8 cellular contexts compared by ENCODE assay signal in genomic region chr7:142855401-142855743, GRCh38. TPM values are rescaled to one million over a fixed set of nuclear protein-coding genes. Genes with fewer than 3 reads are reported as not detected.
DNase-seq lines count a peak whose midpoint lies in the region; ATAC-seq and TF ChIP-seq lines count a peak whose summit lies in the region.

No MANE protein-coding gene starts in this region.

- no peak overlapping the region for H2BK120ac ChIP-seq in IMR-90 (ENCODE audit: low read depth, low read length)

- H4K91ac ChIP-seq in IMR-90 (ENCODE audit: insufficient read depth, low read depth, low read length), result no peak overlapping the region

- H3K9me3 Mint-ChIP-seq in natural killer cell treated with Interleukin-12 subunit alpha and Interleukin-12 subunit beta and Interleukin-15 and Interleukin-18, amount 100 ng/mL, for 72 hours, result no peaks in the 10 kb centered on the region

- H3K4me2 ChIP-seq in IMR-90 (ENCODE audit: low read depth, low read length), result no peak overlapping the region; the same call in 1 of the 2 replicates

- WGBS in IMR-90 (ENCODE audit: extremely low coverage in 2 of 2, insufficient read length in 1 of 2), 2 experiments, result no CpG with 5 or more reads among the region's 9 CpGs

- peaks cover 13% of the 10 kb centered on the region for H3K27me3 ChIP-seq in IMR-90 (ENCODE audit: control insufficient read depth, insufficient read depth, low read length)
- no peaks in the 10 kb centered on the region for H3K27me3 ChIP-seq in colonic mucosa

- H3K9me3 ChIP-seq in IMR-90 (ENCODE audit: control insufficient read depth, insufficient read depth, low read length), result no peaks in the 10 kb centered on the region
- no peaks in the 10 kb centered on the region for H3K9me3 ChIP-seq in colonic mucosa

- H3K27ac ChIP-seq in IMR-90 (ENCODE audit: insufficient read depth, low read length) (no peak overlapping the region), colonic mucosa (no peak overlapping the region)

- no peak overlapping the region for H2AK5ac ChIP-seq in IMR-90 (ENCODE audit: low read depth, low read length)

- H3K9me1 ChIP-seq in IMR-90 (ENCODE audit: insufficient read depth, low read length), result no peaks in the 10 kb centered on the region

- dilution Hi-C loops in IMR-90 (cut with HindIII; ENCODE audit: low sequenced_read_pairs, unreplicated experiment), result no loop called here

- H2BK15ac ChIP-seq in IMR-90 (ENCODE audit: low read depth, low read length), result no peak overlapping the region

- H3K4ac ChIP-seq in IMR-90 (ENCODE audit: low read depth, low read length), result no peak overlapping the region

- H4K5ac ChIP-seq in IMR-90 (ENCODE audit: low read depth, low read length), result no peak overlapping the region

- H3K4me1 ChIP-seq in IMR-90 (ENCODE audit: control insufficient read depth, insufficient read depth, low read length), result no peaks in the 10 kb centered on the region
- H3K4me1 ChIP-seq in colonic mucosa, result peaks cover 6% of the 10 kb centered on the region

- TF ChIP-seq POLR2A in IMR-90 (IDR thresholded peaks at IDR 0.05; ENCODE audit: low read depth, low read length), result no peak

- no peak overlapping the region for H3K9ac ChIP-seq in IMR-90 (ENCODE audit: low read depth, low read length)
- H3K9ac ChIP-seq in colonic mucosa (ENCODE audit: low read depth in 2 of 2, low read length in 2 of 2), result peak overlapping the region in 1 of 2 donors; percentile 54

- peaks cover 3 to 6% of the 10 kb centered on the region in 2 donors for H3K27me3 Mint-ChIP-seq in natural killer cell treated with Interleukin-12 subunit alpha and Interleukin-12 subunit beta and Interleukin-15 and Interleukin-18, amount 100 ng/mL, for 72 hours

- CTCF ChIA-PET in IMR-90 (lab: Yijun Ruan, JAX), result no interaction called here

- H3K18ac ChIP-seq in IMR-90 (ENCODE audit: low read depth, low read length), result no peak overlapping the region

- H3K27ac Mint-ChIP-seq in natural killer cell treated with Interleukin-12 subunit alpha and Interleukin-12 subunit beta and Interleukin-15 and Interleukin-18, amount 100 ng/mL, for 72 hours, result no peak overlapping the region

- H3K4me3 ChIP-seq in GM12864 (ENCODE audit: low read depth, low read length), result peak overlapping the region; percentile 58
- peak overlapping the region; percentile 29; the same call in 1 of the 2 replicates for H3K4me3 ChIP-seq in IMR-90 (ENCODE audit: insufficient read depth, low read depth, low read length)
- peak overlapping the region; percentile 46 for H3K4me3 ChIP-seq in colonic mucosa

- H3K79me1 ChIP-seq in IMR-90 (ENCODE audit: low read depth in 1 of 2, low read length in 2 of 2), result no peaks in the 10 kb centered on the region

- intact Hi-C loops in IMR-90 (cut with micrococcal nuclease), result no loop called here
- intact Hi-C loops in colonic mucosa (cut with DNase I), result loop anchor here (10.0 kb wide), 1 partner anchor 359 kb away; no protein-coding TSS in a partner anchor

- H2BK5ac ChIP-seq in IMR-90 (ENCODE audit: low read depth, low read length, poor library complexity, severe bottlenecking), result no peak overlapping the region

- TF ChIP-seq RAD21 in IMR-90 (IDR thresholded peaks at IDR 0.05; ENCODE audit: low read length), result no peak

- no peaks in the 10 kb centered on the region for H3K36me3 ChIP-seq in IMR-90 (ENCODE audit: control insufficient read depth, insufficient read depth, low read length)
- no peaks in the 10 kb centered on the region for H3K36me3 ChIP-seq in colonic mucosa

- no peak for DNase-seq in GM12864 (ENCODE audit: low read depth)
- DNase-seq in IMR-90, result no peak
- DNase-seq in colonic mucosa, result no peak
- no peak for DNase-seq in natural killer cell treated with Interleukin-12 subunit alpha and Interleukin-12 subunit beta and Interleukin-15 and Interleukin-18, amount 100 ng/mL, for 72 hours (ENCODE audit: low spot score)
- no peak for DNase-seq in LoVo (ENCODE audit: low spot score)
- no peak for DNase-seq in NCI-H1436 treated with DMSO at 0.1 percent for 48 hours (lab: John Stamatoyannopoulos, UW)

- no peak overlapping the region for H4K8ac ChIP-seq in IMR-90 (ENCODE audit: low read depth in 2 of 2, low read length in 2 of 2)

- H3K4me3 Mint-ChIP-seq in natural killer cell treated with Interleukin-12 subunit alpha and Interleukin-12 subunit beta and Interleukin-15 and Interleukin-18, amount 100 ng/mL, for 72 hours, result peak overlapping the region; percentile 50

- no peak overlapping the region for H2BK20ac ChIP-seq in IMR-90 (ENCODE audit: low read depth, low read length)

- H3K4me1 Mint-ChIP-seq in natural killer cell treated with Interleukin-12 subunit alpha and Interleukin-12 subunit beta and Interleukin-15 and Interleukin-18, amount 100 ng/mL, for 72 hours (ENCODE audit: low read depth in 2 of 2), result peaks cover 5 to 9% of the 10 kb centered on the region in 2 donors

- BruUV-seq in IMR-90 (replicated peaks; lab: Mats Ljungman, UMichigan), result no TSS peak

- H2AFZ ChIP-seq in IMR-90 (replicated peaks; ENCODE audit: low read length, poor library complexity), result peak overlapping the region; percentile 94

- in situ Hi-C loops in IMR-90 (cut with MboI; ENCODE audit: low sequenced_read_pairs), result loop anchor here (10.0 kb wide), 1 partner anchor 359 kb away; no protein-coding TSS in a partner anchor

- TF ChIP-seq CTCF in GM12864 (IDR thresholded peaks at IDR 0.05; ENCODE audit: low read depth, low read length, missing control alignments) (peak; percentile 20), IMR-90 (conservative IDR thresholded peaks at IDR 0.05; ENCODE audit: low read depth, low read length) (no peak), colonic mucosa (IDR thresholded peaks at IDR 0.05) (no peak)

- ATAC-seq in IMR-90 (ENCODE audit: low read depth) (no peak), esophagus mucosa (no peak), HG02610 (IDR thresholded peaks at IDR 0.05; ENCODE audit: unreplicated experiment) (no peak)
- ATAC-seq in natural killer cell treated with Interleukin-12 subunit alpha and Interleukin-12 subunit beta and Interleukin-15 and Interleukin-18, amount 100 ng/mL, for 72 hours, result no peak

- no peak overlapping the region for H3K56ac ChIP-seq in IMR-90 (ENCODE audit: extremely low read depth, insufficient read depth, low read length)

- H4K20me1 ChIP-seq in IMR-90 (ENCODE audit: insufficient read depth, low read length), result no peaks in the 10 kb centered on the region

- POLR2A ChIA-PET in IMR-90 (lab: Charles Lee; ENCODE audit: unreplicated experiment), result no interaction called here

- no peaks in the 10 kb centered on the region for H3K36me3 Mint-ChIP-seq in natural killer cell treated with Interleukin-12 subunit alpha and Interleukin-12 subunit beta and Interleukin-15 and Interleukin-18, amount 100 ng/mL, for 72 hours

- H2AK9ac ChIP-seq in IMR-90 (replicated peaks; ENCODE audit: low read depth, low read length, poor library complexity), result no peak overlapping the region

- H3K14ac ChIP-seq in IMR-90 (replicated peaks; ENCODE audit: low read depth, low read length), result no peak overlapping the region

- H3K23ac ChIP-seq in IMR-90 (ENCODE audit: low read depth, low read length), result no peak overlapping the region

TF ChIP-seq in IMR-90, 13 proteins besides CTCF, POLR2A, EP300 and RAD21 (continues in another document):
- no peak for TF ChIP-seq CEBPB (IDR thresholded peaks at IDR 0.05; ENCODE audit: low read depth, low read length)
- no peak for TF ChIP-seq RCOR1 (IDR thresholded peaks at IDR 0.05; ENCODE audit: insufficient replicate concordance, low read length)
- TF ChIP-seq MAZ (IDR thresholded peaks at IDR 0.05; ENCODE audit: borderline replicate concordance, low read depth, low read length), result no peak
- TF ChIP-seq NFE2L2 (IDR thresholded peaks at IDR 0.05; ENCODE audit: low read depth, low read length), result no peak
- TF ChIP-seq USF2 (IDR thresholded peaks at IDR 0.05; ENCODE audit: low read depth, low read length), result no peak
- TF ChIP-seq MXI1 (IDR thresholded peaks at IDR 0.05; ENCODE audit: borderline replicate concordance, low read depth, low read length), result no peak
- TF ChIP-seq CHD1 (IDR thresholded peaks at IDR 0.05; ENCODE audit: low read depth, low read length), result no peak
- TF ChIP-seq RFX5 (IDR thresholded peaks at IDR 0.05; ENCODE audit: low read depth, low read length), result no peak
- TF ChIP-seq MAFK (IDR thresholded peaks at IDR 0.05; ENCODE audit: low read depth, low read length), result no peak
- TF ChIP-seq ELK1 (IDR thresholded peaks at IDR 0.05; ENCODE audit: borderline replicate concordance, low read depth, low read length), result no peak
- TF ChIP-seq FOS (IDR thresholded peaks at IDR 0.05; ENCODE audit: low read depth, low read length), result no peak

RNA-seq across cellular contexts. Expression of gene EPHB6, which starts 0.5 kb away (rescaled TPM):
- total RNA-seq in IMR-90 (2012; rRNA removed) (under 0.01 TPM in 2 replicates), colonic mucosa (1 to 10 TPM; 1.5 to 2.3 TPM), esophagus mucosa (18.1 TPM)
- 0.60 and 0.75 TPM in 2 replicates for polyA plus RNA-seq in IMR-90 (2012; rRNA removed)
- polyA plus RNA-seq in IMR-90 (2012; cell fraction: cytosol; rRNA removed), result 0.45 and 0.99 TPM in 2 replicates
- 0.77 and 1.9 TPM in 2 replicates for polyA plus RNA-seq in IMR-90 (2012; cell fraction: nucleus; rRNA removed; ENCODE audit: low replicate concordance)
- total RNA-seq in natural killer cell treated with Interleukin-12 subunit alpha and Interleukin-12 subunit beta and Interleukin-15 and Interleukin-18, amount 100 ng/mL, for 72 hours, result 1 to 10 TPM in 1 of 2 donors, under 1 TPM in 1; 0.64 to 1.8 TPM

RNA-seq across cellular contexts. Expression of gene TRPV6, which starts 30.2 kb away (rescaled TPM):
- total RNA-seq in IMR-90 (2012; rRNA removed), result not detected in 2 replicates
- 0.03 TPM in 1 of 2 replicates, not detected in the other for polyA plus RNA-seq in IMR-90 (2012; rRNA removed)
- not detected in 2 replicates for polyA plus RNA-seq in IMR-90 (2012; cell fraction: cytosol; rRNA removed)
- 0.02 TPM in 1 of 2 replicates, not detected in the other for polyA plus RNA-seq in IMR-90 (2012; cell fraction: nucleus; rRNA removed; ENCODE audit: low replicate concordance)
- total RNA-seq in colonic mucosa, result under 1 TPM; 0.05 to 0.61 TPM
- total RNA-seq in natural killer cell treated with Interleukin-12 subunit alpha and Interleukin-12 subunit beta and Interleukin-15 and Interleukin-18, amount 100 ng/mL, for 72 hours, result not detected
- total RNA-seq in esophagus mucosa, result 0.68 TPM
